ENCODE assay signal across 22 cellular contexts in the genomic region with DNA sequence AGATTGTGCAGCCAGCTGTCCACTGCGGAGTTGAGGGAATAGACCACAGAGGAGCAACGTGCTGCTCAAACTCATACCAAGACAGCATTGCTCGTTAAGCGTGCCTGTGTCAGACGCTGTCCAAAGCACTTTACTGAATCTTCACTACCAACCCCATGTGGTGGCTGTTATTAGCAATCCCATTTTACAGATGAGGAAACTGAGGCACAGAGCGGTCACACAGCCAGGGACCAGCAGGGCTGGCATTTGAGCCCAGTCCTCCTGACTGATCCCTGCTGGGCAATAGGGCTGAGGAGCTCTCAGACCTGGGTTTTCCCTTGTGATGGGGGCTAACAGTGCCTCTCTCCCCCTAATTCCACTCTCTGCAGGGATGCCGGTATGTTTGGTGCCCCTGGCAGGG. TPM values are rescaled to one million over a fixed set of nuclear protein-coding genes. Genes with fewer than 3 reads are reported as not detected.
A peak's percentile ranks its signal among the peaks of the same experiment; 100 is the strongest.
DNase-seq lines count a peak whose midpoint lies in the region; ATAC-seq, FAIRE-seq and TF ChIP-seq lines count a peak whose summit lies in the region.
"Had no signal": no experiment of that assay in that cellular context is flagged by ENCODE, and none has a peak within 500 bp of the region (broad histone marks: within the 10 kb centered on the region; RNA-seq: fewer than 3 reads in every experiment).

No MANE protein-coding gene starts in this region.

- no peak overlapping the region for H4K8ac ChIP-seq in neuronal stem cell (ENCODE audit: low read depth, low read length)

- FAIRE-seq in HepG2 (lab: Jason Lieb, UNC), result no peak
- FAIRE-seq: GM18507 had no signal

- H2AK5ac ChIP-seq in neuronal stem cell (ENCODE audit: low read depth, low read length), result peak overlapping the region; percentile 0

- no peak for TF ChIP-seq POLR2A in HepG2 (IDR thresholded peaks at IDR 0.05; ENCODE audit: insufficient read depth in 1 of 2, low read depth in 2 of 2, low read length in 2 of 2)
- no peak for TF ChIP-seq POLR2A in right lobe of liver (IDR thresholded peaks at IDR 0.05)

- H2BK12ac ChIP-seq in neuronal stem cell (ENCODE audit: low read length), result no peak overlapping the region

- DNase-seq in HepG2 (ENCODE audit: low spot score) (no peak), right lobe of liver (no peak), neuronal stem cell (ENCODE audit: low spot score) (no peak), SK-N-DZ (ENCODE audit: low spot score) (no peak)
- DNase-seq: GM23248; HCEC 1CT; Karpas-422; NCI-H1092 treated with DMSO at 0.1 percent for 48 hours; NCI-H1436 treated with DMSO at 0.1 percent for 48 hours; NCI-H187 treated with DMSO at 0.1 percent for 48 hours; NK-92 treated with Interleukin-12 subunit alpha and Interleukin-12 subunit beta, amount 100 ng/mL, for 24 hours had no signal

- H3K18ac ChIP-seq in neuronal stem cell (ENCODE audit: low read length), result peak overlapping the region; percentile 38

- peak; percentile 10; the same call in 2 of the 3 replicates for ATAC-seq in HepG2
- no peak for ATAC-seq in right lobe of liver
- ATAC-seq in HG02973 (IDR thresholded peaks at IDR 0.05; ENCODE audit: unreplicated experiment), result no peak
- ATAC-seq: PC-3, Right ventricle myocardium inferior had no signal

- H2BK5ac ChIP-seq in neuronal stem cell (ENCODE audit: low read length), result no peak overlapping the region

- H3K14ac ChIP-seq in neuronal stem cell (ENCODE audit: low read length), result no peak overlapping the region

- intact Hi-C loops in HepG2 (cut with micrococcal nuclease; ENCODE audit: unreplicated experiment) (no loop called here), right lobe of liver (cut with DNase I) (no loop called here)

- no peak for TF ChIP-seq EP300 in HepG2 (IDR thresholded peaks at IDR 0.05; ENCODE audit: low read depth in 2 of 2, low read length in 2 of 2)
- TF ChIP-seq EP300 in HepG2 (CRISPR knock-in tag; IDR thresholded peaks at IDR 0.05; ENCODE audit: borderline replicate concordance), result no peak

- whole genome bisulfite sequencing in HepG2 (ENCODE audit: low lambda C conversion rate), result 22% methylated on average over 6 of the region's 7 CpGs
- 75% methylated on average over 3 of the region's 7 CpGs for WGBS in right lobe of liver (ENCODE audit: insufficient coverage, low coverage, low lambda C conversion rate, missing lambda C conversion rate)
- no CpG with 5 or more reads among the region's 7 CpGs for WGBS in neuronal stem cell (ENCODE audit: extremely low coverage in 2 of 2, insufficient read length in 2 of 2, insufficient replicate concordance in 1 of 2), 2 donors

- no peak overlapping the region for H3K23ac ChIP-seq in neuronal stem cell (ENCODE audit: low read depth, low read length, poor library complexity)

- no peak overlapping the region for H3K9ac ChIP-seq in HepG2 (ENCODE audit: insufficient read depth, low read depth, low read length)
- no peak overlapping the region for H3K9ac ChIP-seq in neuronal stem cell (ENCODE audit: low read depth, low read length, poor library complexity)
- H3K9ac ChIP-seq: GM23248 had no signal

- in situ Hi-C loops in HepG2 (cut with HindIII; ENCODE audit: extremely low pct_ligation_motif_present, low pct_unique_long_range_greater_than_20kb), result no loop called here

- no peaks in the 10 kb centered on the region for H3K79me2 ChIP-seq in HepG2 (ENCODE audit: insufficient read depth, low read length)

- no peaks in the 10 kb centered on the region for H3K4me1 ChIP-seq in HepG2 (ENCODE audit: insufficient read depth, low read length)
- H3K4me1 ChIP-seq in right lobe of liver, result no peaks in the 10 kb centered on the region
- H3K4me1 ChIP-seq in neuronal stem cell (ENCODE audit: control insufficient read depth in 2 of 2, insufficient read depth in 1 of 2, low read depth in 1 of 2, low read length in 2 of 2), result peaks cover 0 to 16% of the 10 kb centered on the region in 2 donors

- H3K4me2 ChIP-seq in HepG2 (ENCODE audit: low read depth, low read length), result no peak overlapping the region
- no peak overlapping the region for H3K4me2 ChIP-seq in neuronal stem cell (ENCODE audit: insufficient read depth, low read length, poor library complexity, severe bottlenecking)

- no peaks in the 10 kb centered on the region for H4K20me1 ChIP-seq in HepG2 (ENCODE audit: insufficient read depth, low read length)

- BruUV-seq in HepG2 (replicated peaks; lab: Mats Ljungman, UMichigan), result no TSS peak

- H3K9me3 ChIP-seq in HepG2 (ENCODE audit: low read length) (no peaks in the 10 kb centered on the region), right lobe of liver (no peaks in the 10 kb centered on the region), neuronal stem cell (replicated peaks in 1 of 2; ENCODE audit: control insufficient read depth in 2 of 2, insufficient read depth in 1 of 2, low read depth in 1 of 2, low read length in 2 of 2) (no peaks in the 10 kb centered on the region)
- H3K9me3 ChIP-seq: SJCRH30 had no signal

- H4K91ac ChIP-seq in neuronal stem cell (ENCODE audit: low read depth, low read length, poor library complexity), result no peak overlapping the region

- CTCF ChIA-PET in HepG2 (lab: Yijun Ruan, JAX; ENCODE audit: low intra/inter-chr PET ratio, low total read pairs), result no interaction called here

- no peak overlapping the region for H3K4ac ChIP-seq in neuronal stem cell (ENCODE audit: low read length)

- H2BK15ac ChIP-seq in neuronal stem cell (ENCODE audit: low read length), result no peak overlapping the region

- TF ChIP-seq CTCF in HepG2 (CRISPR knock-in tag; IDR thresholded peaks at IDR 0.05) (no peak), right lobe of liver (IDR thresholded peaks at IDR 0.05) (no peak)

- no peak overlapping the region for H2BK120ac ChIP-seq in neuronal stem cell (ENCODE audit: low read depth, low read length)

- H3K27ac ChIP-seq in HepG2 (ENCODE audit: extremely low read length, insufficient read depth, low read length), result no peak overlapping the region
- no peak overlapping the region for H3K27ac ChIP-seq in right lobe of liver
- H3K27ac ChIP-seq in neuronal stem cell (replicated peaks; ENCODE audit: low read length), result no peak overlapping the region
- H3K27ac ChIP-seq: GM23248, HL-60, SJCRH30 had no signal

- H2AFZ ChIP-seq in HepG2 (ENCODE audit: low read length), result no peak overlapping the region
- no peak overlapping the region for H2AFZ ChIP-seq in neuronal stem cell (ENCODE audit: low read length)
- H2AFZ ChIP-seq: GM23248 had no signal

- H3K27me3 ChIP-seq in HepG2 (ENCODE audit: control insufficient read depth in 1 of 2, insufficient read depth in 2 of 2, low read length in 2 of 2) (peaks cover 14 to 60% of the 10 kb centered on the region in 2 experiments), right lobe of liver (no peaks in the 10 kb centered on the region), neuronal stem cell (ENCODE audit: control insufficient read depth in 3 of 3, insufficient read depth in 3 of 3, low read depth in 1 of 3, low read length in 3 of 3) (peaks cover 0 to 46% (median 0%) of the 10 kb centered on the region in 3 experiments)

- H3K4me3 ChIP-seq in HepG2 (replicated peaks in 1 of 3; ENCODE audit: insufficient read depth in 1 of 3, low read depth in 2 of 3, low read length in 3 of 3), result no peak overlapping the region
- no peak overlapping the region for H3K4me3 ChIP-seq in right lobe of liver
- H3K4me3 ChIP-seq in neuronal stem cell (ENCODE audit: low read length in 2 of 2), result no peak overlapping the region
- H3K4me3 ChIP-seq: GM23248, SJCRH30 had no signal

- H3K36me3 ChIP-seq in HepG2 (replicated peaks in 1 of 2; ENCODE audit: control insufficient read depth in 1 of 2, insufficient read depth in 2 of 2, low read length in 2 of 2), result no peaks in the 10 kb centered on the region
- H3K36me3 ChIP-seq in right lobe of liver, result no peaks in the 10 kb centered on the region
- no peaks in the 10 kb centered on the region for H3K36me3 ChIP-seq in neuronal stem cell (replicated peaks in 1 of 2; ENCODE audit: control insufficient read depth in 2 of 2, insufficient read depth in 2 of 2, low read length in 2 of 2)
- H3K36me3 ChIP-seq: SJCRH30 had no signal

- no peaks in the 10 kb centered on the region for H3K79me1 ChIP-seq in neuronal stem cell (ENCODE audit: low read depth, low read length)

- POLR2A ChIA-PET in HepG2 (lab: Yijun Ruan, JAX), result no interaction called here

- TF ChIP-seq RAD21 in HepG2 (CRISPR knock-in tag; IDR thresholded peaks at IDR 0.05), result no peak

RNA-seq across cellular contexts. Expression of a gene that starts 18.0 kb away (rescaled TPM):
- total RNA-seq in HepG2 (2016; rRNA removed; fragmentation: Illumina TruSeq; extraction: Trizol), result 87.7 and 98.2 TPM in 2 replicates
- total RNA-seq in HepG2 (2016; cell fraction: cytosol; rRNA removed; fragmentation: Illumina TruSeq; extraction: Trizol; ENCODE audit: low read depth), result 26.2 and 26.7 TPM in 2 replicates
- 85.6 and 95.5 TPM in 2 replicates for total RNA-seq in HepG2 (2016; cell fraction: insoluble cytoplasmic fraction; rRNA removed; fragmentation: Illumina TruSeq; extraction: Trizol)
- total RNA-seq in HepG2 (2016; cell fraction: membrane; rRNA removed; fragmentation: Illumina TruSeq; extraction: Trizol), result 86.8 and 92.3 TPM in 2 replicates
- total RNA-seq in HepG2 (2016; cell fraction: nucleus; rRNA removed; fragmentation: Illumina TruSeq; extraction: Trizol), result 37.3 and 40.4 TPM in 2 replicates
- polyA plus RNA-seq in HepG2 (2011; rRNA removed), result 29.9 and 41.3 TPM in 2 replicates
- polyA plus RNA-seq in HepG2 (2011; cell fraction: cytosol; rRNA removed), result 26.1 and 37.8 TPM in 2 replicates
- polyA plus RNA-seq in HepG2 (2011; cell fraction: nucleus; rRNA removed), result 10.4 and 16.8 TPM in 2 replicates
- 39.7 and 59.3 TPM in 2 replicates for polyA plus RNA-seq in HepG2 (2012)
- polyA plus RNA-seq in HepG2 (2016; cell fraction: cytosol; fragmentation: Illumina TruSeq; extraction: Trizol; ENCODE audit: low read depth), result 18.8 and 21.5 TPM in 2 replicates
- polyA plus RNA-seq in HepG2 (2016; cell fraction: insoluble cytoplasmic fraction; fragmentation: Illumina TruSeq; extraction: Trizol; ENCODE audit: low read depth), result 78.8 and 84.6 TPM in 2 replicates
- polyA plus RNA-seq in HepG2 (2016; cell fraction: membrane; fragmentation: Illumina TruSeq; extraction: Trizol; ENCODE audit: low read depth), result 49.8 and 51.3 TPM in 2 replicates
- 53.3 and 55.5 TPM in 2 replicates for polyA plus RNA-seq in HepG2 (2016; cell fraction: nucleus; fragmentation: Illumina TruSeq; extraction: Trizol; ENCODE audit: insufficient read depth, low read depth)
- polyA minus RNA-seq in HepG2 (2011; rRNA and poly(A)+ RNA removed; ENCODE audit: low replicate concordance), result 29.6 and 43.5 TPM in 2 replicates
- 17.1 and 26.2 TPM in 2 replicates for polyA minus RNA-seq in HepG2 (2011; cell fraction: cytosol; rRNA and poly(A)+ RNA removed)
- 8.4 and 15.7 TPM in 2 replicates for polyA minus RNA-seq in HepG2 (2011; cell fraction: nucleus; rRNA and poly(A)+ RNA removed)
- total RNA-seq in right lobe of liver, result 100 to 1,000 TPM in 2 of 6 experiments, 10 to 100 TPM in 4; 14.4 to 166 (median 46.0) TPM
- 10.3 TPM for polyA plus RNA-seq in neuronal stem cell (2013, experiment 1 of 2)
- 10.4 TPM for polyA plus RNA-seq in neuronal stem cell (2013, experiment 2 of 2)
- polyA plus RNA-seq in SK-N-DZ (2014; cell fraction: cytosol; rRNA removed), result 35.2 and 40.3 TPM in 2 replicates
- polyA plus RNA-seq in SK-N-DZ (2014; cell fraction: nucleus; rRNA removed), result 13.9 and 16.4 TPM in 2 replicates

RNA-seq across cellular contexts. Expression of a gene that starts 24.9 kb away (rescaled TPM):
- not detected in 2 replicates for total RNA-seq in HepG2 (2016; rRNA removed; fragmentation: Illumina TruSeq; extraction: Trizol)
- total RNA-seq in HepG2 (2016; cell fraction: cytosol; rRNA removed; fragmentation: Illumina TruSeq; extraction: Trizol; ENCODE audit: low read depth), result not detected in 2 replicates
- total RNA-seq in HepG2 (2016; cell fraction: insoluble cytoplasmic fraction; rRNA removed; fragmentation: Illumina TruSeq; extraction: Trizol), result not detected in 2 replicates
- total RNA-seq in HepG2 (2016; cell fraction: membrane; rRNA removed; fragmentation: Illumina TruSeq; extraction: Trizol), result not detected in 2 replicates
- not detected in 2 replicates for total RNA-seq in HepG2 (2016; cell fraction: nucleus; rRNA removed; fragmentation: Illumina TruSeq; extraction: Trizol)
- not detected in 2 replicates for polyA plus RNA-seq in HepG2 (2011; rRNA removed)
- polyA plus RNA-seq in HepG2 (2011; cell fraction: cytosol; rRNA removed), result not detected in 2 replicates
- polyA plus RNA-seq in HepG2 (2011; cell fraction: nucleus; rRNA removed), result not detected in 2 replicates
- not detected in 2 replicates for polyA plus RNA-seq in HepG2 (2012)
- polyA plus RNA-seq in HepG2 (2016; cell fraction: cytosol; fragmentation: Illumina TruSeq; extraction: Trizol; ENCODE audit: low read depth), result not detected in 2 replicates
- not detected in 2 replicates for polyA plus RNA-seq in HepG2 (2016; cell fraction: insoluble cytoplasmic fraction; fragmentation: Illumina TruSeq; extraction: Trizol; ENCODE audit: low read depth)
- polyA plus RNA-seq in HepG2 (2016; cell fraction: membrane; fragmentation: Illumina TruSeq; extraction: Trizol; ENCODE audit: low read depth), result not detected in 2 replicates
- polyA plus RNA-seq in HepG2 (2016; cell fraction: nucleus; fragmentation: Illumina TruSeq; extraction: Trizol; ENCODE audit: insufficient read depth, low read depth), result not detected in 2 replicates
- not detected in 2 replicates for polyA minus RNA-seq in HepG2 (2011; rRNA and poly(A)+ RNA removed; ENCODE audit: low replicate concordance)
- not detected in 2 replicates for polyA minus RNA-seq in HepG2 (2011; cell fraction: cytosol; rRNA and poly(A)+ RNA removed)
- not detected in 2 replicates for polyA minus RNA-seq in HepG2 (2011; cell fraction: nucleus; rRNA and poly(A)+ RNA removed)
- under 1 TPM in 1 of 6 experiments, not detected in 5; 0.33 TPM for total RNA-seq in right lobe of liver
- polyA plus RNA-seq in neuronal stem cell (2013, experiment 1 of 2), result 2.0 TPM
- polyA plus RNA-seq in neuronal stem cell (2013, experiment 2 of 2), result 1.8 TPM
- polyA plus RNA-seq in SK-N-DZ (2014; cell fraction: cytosol; rRNA removed), result 1.3 and 1.7 TPM in 2 replicates
- polyA plus RNA-seq in SK-N-DZ (2014; cell fraction: nucleus; rRNA removed), result 0.96 and 2.2 TPM in 2 replicates
- total RNA-seq: A172, Calu3, GM23248, M059J, SJCRH30 had no signal
- polyA plus RNA-seq: BJ, GM23248 had no signal

RNA-seq across cellular contexts. Expression of a gene that starts 40.6 kb away (rescaled TPM):
- total RNA-seq in HepG2 (2016; rRNA removed; fragmentation: Illumina TruSeq; extraction: Trizol), result not detected in 2 replicates
- not detected in 2 replicates for total RNA-seq in HepG2 (2016; cell fraction: cytosol; rRNA removed; fragmentation: Illumina TruSeq; extraction: Trizol; ENCODE audit: low read depth)
- not detected in 2 replicates for total RNA-seq in HepG2 (2016; cell fraction: insoluble cytoplasmic fraction; rRNA removed; fragmentation: Illumina TruSeq; extraction: Trizol)
- total RNA-seq in HepG2 (2016; cell fraction: membrane; rRNA removed; fragmentation: Illumina TruSeq; extraction: Trizol), result not detected in 2 replicates
- total RNA-seq in HepG2 (2016; cell fraction: nucleus; rRNA removed; fragmentation: Illumina TruSeq; extraction: Trizol), result not detected in 2 replicates
- polyA plus RNA-seq in HepG2 (2011; rRNA removed), result not detected in 2 replicates
- polyA plus RNA-seq in HepG2 (2011; cell fraction: cytosol; rRNA removed), result not detected in 2 replicates
- not detected in 2 replicates for polyA plus RNA-seq in HepG2 (2011; cell fraction: nucleus; rRNA removed)
- polyA plus RNA-seq in HepG2 (2012), result not detected in 2 replicates
- polyA plus RNA-seq in HepG2 (2016; cell fraction: cytosol; fragmentation: Illumina TruSeq; extraction: Trizol; ENCODE audit: low read depth), result not detected in 2 replicates
- not detected in 2 replicates for polyA plus RNA-seq in HepG2 (2016; cell fraction: insoluble cytoplasmic fraction; fragmentation: Illumina TruSeq; extraction: Trizol; ENCODE audit: low read depth)
- polyA plus RNA-seq in HepG2 (2016; cell fraction: membrane; fragmentation: Illumina TruSeq; extraction: Trizol; ENCODE audit: low read depth), result not detected in 2 replicates
- not detected in 2 replicates for polyA plus RNA-seq in HepG2 (2016; cell fraction: nucleus; fragmentation: Illumina TruSeq; extraction: Trizol; ENCODE audit: insufficient read depth, low read depth)
- not detected in 2 replicates for polyA minus RNA-seq in HepG2 (2011; rRNA and poly(A)+ RNA removed; ENCODE audit: low replicate concordance)
- polyA minus RNA-seq in HepG2 (2011; cell fraction: cytosol; rRNA and poly(A)+ RNA removed), result not detected in 2 replicates
- not detected in 2 replicates for polyA minus RNA-seq in HepG2 (2011; cell fraction: nucleus; rRNA and poly(A)+ RNA removed)
- total RNA-seq in right lobe of liver, result not detected
- 0.06 TPM for polyA plus RNA-seq in neuronal stem cell (2013, experiment 1 of 2)
- polyA plus RNA-seq in neuronal stem cell (2013, experiment 2 of 2), result 0.04 TPM
- polyA plus RNA-seq in SK-N-DZ (2014; cell fraction: cytosol; rRNA removed), result 0.62 and 1.2 TPM in 2 replicates
- 0.67 and 1.2 TPM in 2 replicates for polyA plus RNA-seq in SK-N-DZ (2014; cell fraction: nucleus; rRNA removed)
- total RNA-seq: A172, Calu3, GM23248, M059J, PC-3, Right ventricle myocardium inferior, RPMI7951, SJCRH30 had no signal
- polyA plus RNA-seq: BJ, GM23248 had no signal
